In the genomic region with DNA sequence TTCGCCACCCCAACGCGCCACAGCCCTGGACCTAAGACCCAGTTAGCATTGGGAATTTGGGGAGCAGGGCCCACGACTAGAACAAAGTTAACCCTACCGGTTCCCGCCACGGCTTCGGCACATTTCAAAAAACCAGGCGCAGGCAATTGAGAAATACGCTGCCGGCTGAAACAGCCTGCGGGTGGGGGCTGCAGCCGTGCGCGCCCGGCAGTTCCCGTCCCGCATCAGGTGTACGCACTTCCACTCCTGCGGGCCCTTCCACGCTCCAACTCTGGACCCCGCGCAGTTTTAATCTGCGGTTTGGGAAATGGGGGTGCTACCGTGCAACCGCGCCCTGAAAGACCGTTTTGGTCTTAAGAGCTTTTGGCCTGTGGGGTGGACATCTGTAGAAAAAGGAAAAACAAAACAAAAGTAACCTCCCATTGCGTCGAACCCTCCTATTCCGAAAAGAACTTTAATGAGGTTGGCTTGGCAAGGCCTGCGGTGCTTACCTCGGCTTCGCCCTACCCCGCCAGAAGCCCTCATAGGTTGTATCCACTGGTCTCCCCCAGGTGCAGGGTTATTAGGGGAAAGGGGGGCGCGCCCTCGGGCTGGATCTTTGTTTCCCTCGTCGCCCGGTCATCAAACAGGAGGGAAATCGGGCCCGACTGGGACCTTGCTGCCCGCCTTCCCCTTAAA, we compare ENCODE assay signal across 13 cellular contexts. TPM values are rescaled to one million over a fixed set of nuclear protein-coding genes. Genes with fewer than 3 reads are reported as not detected.
A peak's percentile ranks its signal among the peaks of the same experiment; 100 is the strongest.
DNase-seq lines count a peak whose midpoint lies in the region; ATAC-seq and TF ChIP-seq lines count a peak whose summit lies in the region.
"Had no signal": no experiment of that assay in that cellular context is flagged by ENCODE, and none has a peak within 500 bp of the region (broad histone marks: within the 10 kb centered on the region; RNA-seq: fewer than 3 reads in every experiment).

No MANE protein-coding gene starts in this region.

- H3K9me3 ChIP-seq in mesodermal cell (ENCODE audit: control insufficient read depth, low read length), result no peaks in the 10 kb centered on the region
- H3K9me3 ChIP-seq: SK-N-SH, testis had no signal

- DNase-seq in left ventricle myocardium superior (no peak), left cardiac atrium (no peak), coronary artery (ENCODE audit: low spot score) (no peak), COR-L47 (lab: John Stamatoyannopoulos, UW) (no peak), ureter (ENCODE audit: low spot score) (no peak), NCI-H1436 (lab: John Stamatoyannopoulos, UW) (no peak)
- DNase-seq: activated gamma-delta T cell treated with Interleukin-2 at 50 U/mL for 16 hours, NCI-H1417, SK-N-SH, small intestine had no signal

- WGBS in mesodermal cell (ENCODE audit: insufficient coverage in 2 of 2), 2 experiments, result 7% methylated on average over 30 to 42 of the region's 44 CpGs

- H3K27ac ChIP-seq in coronary artery, result no peak overlapping the region
- H3K27ac ChIP-seq in mesodermal cell (ENCODE audit: low read depth, low read length, severe bottlenecking), result no peak overlapping the region
- H3K27ac ChIP-seq: testis had no signal

- intact Hi-C loops in left ventricle myocardium superior (cut with micrococcal nuclease), result no loop called here
- intact Hi-C loops in left cardiac atrium (cut with DNase I), result loop anchor here (10.0 kb wide), 1 partner anchor 653 kb away; the partner anchor contains the start of gene IRX3 (in 2 of the 2)

- H3K4me1 ChIP-seq in mesodermal cell (ENCODE audit: control insufficient read depth, insufficient read depth, low read length, poor library complexity, severe bottlenecking), result peaks cover 7% of the 10 kb centered on the region

- no peak for TF ChIP-seq CTCF in coronary artery (IDR thresholded peaks at IDR 0.05)

- H3K4me3 ChIP-seq in coronary artery, result peak overlapping the region; percentile 66
- H3K4me3 ChIP-seq in mesodermal cell (ENCODE audit: extremely low read depth, insufficient read depth, low read length, poor library complexity, severe bottlenecking), result peak overlapping the region; percentile 21

- ATAC-seq in left ventricle myocardium superior (peak; percentile 1), left cardiac atrium (no peak), HG03025 (IDR thresholded peaks at IDR 0.05; ENCODE audit: low FRiP score, unreplicated experiment) (no peak)

- no peaks in the 10 kb centered on the region for H3K36me3 ChIP-seq in mesodermal cell (ENCODE audit: control insufficient read depth, insufficient read depth, low read length)

RNA-seq across cellular contexts. Expression of gene IRX5, which starts 7.1 kb away (rescaled TPM):
- total RNA-seq in left ventricle myocardium superior, result 0.47 TPM
- 1 to 10 TPM in 1 of 2 donors, under 1 TPM in 1; 0.27 to 1.1 TPM for total RNA-seq in left cardiac atrium
- 2.3 TPM for polyA plus RNA-seq in mesodermal cell (2013, experiment 1 of 2)
- 1.6 TPM for polyA plus RNA-seq in mesodermal cell (2013, experiment 2 of 2)
- 0.42 TPM for total RNA-seq in ureter
